Comparison of ENCODE assay signal across 12 cellular contexts in the genomic region with DNA sequence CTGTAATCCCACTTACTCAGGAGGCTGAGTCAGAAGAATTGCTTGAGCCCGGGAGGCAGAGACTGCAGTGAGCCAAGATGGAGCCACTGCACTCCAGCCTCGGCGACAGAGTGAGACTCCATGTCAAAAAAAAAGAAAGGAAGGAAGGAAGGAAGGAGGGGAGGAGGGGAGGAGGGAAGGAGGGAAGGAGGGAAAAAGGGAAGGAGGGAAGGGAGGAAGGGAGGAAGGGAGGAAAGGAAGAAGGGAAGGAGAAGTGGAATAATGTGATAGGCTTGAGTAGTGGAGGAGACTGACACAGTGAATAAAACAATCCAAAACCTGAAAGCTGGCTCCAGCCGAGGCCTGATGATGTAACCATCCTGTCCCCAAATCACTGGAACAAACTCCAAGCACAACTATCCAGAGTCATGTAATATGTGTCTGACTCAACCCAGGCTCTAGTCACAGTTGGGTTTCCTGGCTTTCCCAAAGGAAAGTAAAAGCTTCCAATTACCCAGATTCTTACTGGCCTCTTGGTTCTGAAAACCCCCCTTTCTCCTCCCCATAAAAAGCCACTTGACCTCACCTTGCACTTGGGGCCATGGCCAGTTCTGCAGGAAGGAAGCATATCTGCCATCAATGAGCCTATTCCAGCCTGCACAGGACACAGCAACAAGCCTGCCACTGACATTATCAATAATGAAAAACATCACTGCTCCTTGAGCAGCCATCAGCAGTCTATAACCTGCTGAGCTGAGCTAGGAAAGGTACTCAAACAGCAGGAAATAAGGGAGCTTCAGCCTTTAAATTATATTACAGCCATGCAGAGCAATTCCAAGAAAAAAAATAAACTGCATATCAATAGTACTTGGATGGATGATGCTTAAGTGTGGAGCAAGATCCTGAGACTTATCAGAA. TPM values are rescaled to one million over a fixed set of nuclear protein-coding genes. Genes with fewer than 3 reads are reported as not detected.
DNase-seq lines count a peak whose midpoint lies in the region; ATAC-seq, FAIRE-seq and TF ChIP-seq lines count a peak whose summit lies in the region.
"Had no signal": no experiment of that assay in that cellular context is flagged by ENCODE, and none has a peak within 500 bp of the region (broad histone marks: within the 10 kb centered on the region; RNA-seq: fewer than 3 reads in every experiment).

No MANE protein-coding gene starts in this region.

- no peaks in the 10 kb centered on the region for H3K9me3 ChIP-seq in thoracic aorta
- H3K9me3 ChIP-seq: mucosa of descending colon had no signal

- TF ChIP-seq CTCF in bronchial epithelial cell (IDR thresholded peaks at IDR 0.05; ENCODE audit: insufficient read depth, low read length, severe bottlenecking), result no peak
- no peak for TF ChIP-seq CTCF in thoracic aorta (IDR thresholded peaks at IDR 0.05)

- H3K36me3 ChIP-seq in bronchial epithelial cell (ENCODE audit: control insufficient read depth, insufficient read depth, low read length), result no peaks in the 10 kb centered on the region
- H3K36me3 ChIP-seq in thoracic aorta, result no peaks in the 10 kb centered on the region

- H3K4me1 ChIP-seq in thoracic aorta (ENCODE audit: control insufficient read depth in 1 of 2, low read depth in 2 of 2), result peaks cover 10 to 21% of the 10 kb centered on the region in 2 donors

- H3K4me3 ChIP-seq in bronchial epithelial cell (ENCODE audit: low read depth, low read length), result no peak overlapping the region
- H3K4me3 ChIP-seq in thoracic aorta, result peak overlapping the region; percentile 12
- H3K4me3 ChIP-seq: mucosa of descending colon, skin epidermis had no signal

- FAIRE-seq in HTR-8/SVneo (lab: Jason Lieb, UNC), result peak; percentile 31
- FAIRE-seq in bronchial epithelial cell (lab: Jason Lieb, UNC), result no peak

- no peaks in the 10 kb centered on the region for H3K27me3 ChIP-seq in bronchial epithelial cell (ENCODE audit: control insufficient read depth, insufficient read depth, low read length)
- no peaks in the 10 kb centered on the region for H3K27me3 ChIP-seq in thoracic aorta (replicated peaks; ENCODE audit: insufficient read depth)

- ATAC-seq in thoracic aorta (ENCODE audit: insufficient number of reproducible peaks, low FRiP score, low read depth), result peak; percentile 93
- ATAC-seq in GM21526 (IDR thresholded peaks at IDR 0.05; ENCODE audit: low FRiP score, unreplicated experiment), result no peak
- no peak for ATAC-seq in HG03280 (IDR thresholded peaks at IDR 0.05; ENCODE audit: unreplicated experiment)
- ATAC-seq: mucosa of descending colon had no signal

- peak overlapping the region; percentile 23 to 57 for H3K27ac ChIP-seq in thoracic aorta
- H3K27ac ChIP-seq: skin epidermis had no signal

- DNase-seq in HTR-8/SVneo (ENCODE audit: insufficient read length, low spot score) (peak; percentile 41), bronchial epithelial cell (ENCODE audit: low read depth) (peak; percentile 46), iris pigment epithelial cell (ENCODE audit: low read depth) (peak; percentile 47), thoracic aorta (ENCODE audit: low spot score) (peak; percentile 19), midbrain (lab: John Stamatoyannopoulos, UW) (no peak)
- no peak for DNase-seq in activated CD4-positive, alpha-beta T cell treated with anti-CD3 and anti-CD28 coated beads for 1 hour
- DNase-seq: DMS79, mucosa of descending colon, NCI-H1694 treated with DMSO at 0.1 percent for 48 hours had no signal

RNA-seq across cellular contexts. Expression of a gene that starts 48.3 kb away (rescaled TPM):
- total RNA-seq in bronchial epithelial cell (9.2 and 9.6 TPM in 2 replicates), thoracic aorta (1 to 10 TPM; 4.9 to 6.4 TPM)

Comparison
In these comparisons a context has a peak if more than half of its experiments do, and no peak if none do; other contexts are left out.
1. DNase-seq: peak in HTR-8/SVneo (single experiment), bronchial epithelial cell (single experiment), iris pigment epithelial cell (single experiment) and thoracic aorta (single experiment); none in midbrain (single experiment) and activated CD4-positive, alpha-beta T cell treated with anti-CD3 and anti-CD28 coated beads for 1 hour (single experiment).